Comparison of ENCODE assay signal across 8 cellular contexts in the genomic region with DNA sequence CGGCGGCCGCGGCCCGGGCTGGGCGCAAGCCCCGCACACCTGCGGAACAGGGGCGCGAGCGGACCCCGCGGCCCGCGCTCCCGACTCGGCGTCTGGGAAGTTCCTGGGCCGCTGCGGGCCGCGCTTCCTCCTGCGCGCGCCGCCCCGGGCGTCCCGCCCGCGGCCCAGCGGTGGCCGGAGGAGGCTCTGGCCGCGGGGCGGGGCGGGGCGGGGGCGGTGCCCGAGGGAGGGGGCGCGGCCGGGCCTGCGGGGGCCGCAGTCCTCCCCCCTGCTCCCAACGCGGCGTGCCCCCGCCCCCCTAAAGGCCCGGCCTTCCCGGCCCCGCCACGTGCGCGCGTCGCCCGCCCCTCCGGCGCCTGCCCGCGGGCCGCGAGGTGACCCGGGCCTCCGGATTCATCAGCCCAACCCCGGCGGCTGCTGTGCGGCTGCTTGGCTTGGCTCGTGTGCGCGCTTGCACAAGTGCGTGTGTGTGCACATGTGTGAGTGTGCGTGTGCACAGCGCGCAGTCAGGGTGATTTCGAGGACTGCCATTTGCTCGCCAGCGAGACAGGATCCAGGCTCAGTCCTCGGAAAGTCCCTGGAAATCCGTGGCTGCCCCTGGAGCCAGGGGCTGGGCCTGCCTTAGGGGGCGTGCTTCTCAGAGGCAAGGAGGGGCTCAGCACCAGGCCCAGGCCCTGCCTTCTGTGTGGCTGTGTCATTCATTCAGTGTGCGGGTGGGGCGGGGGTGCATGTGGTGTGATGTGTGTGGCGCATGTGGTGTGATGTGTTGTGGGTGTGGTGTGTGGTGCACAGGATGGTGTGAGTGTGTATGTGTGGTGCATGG. TPM values are rescaled to one million over a fixed set of nuclear protein-coding genes. Genes with fewer than 3 reads are reported as not detected.
A peak's percentile ranks its signal among the peaks of the same experiment; 100 is the strongest.
DNase-seq lines count a peak whose midpoint lies in the region; ATAC-seq, FAIRE-seq and TF ChIP-seq lines count a peak whose summit lies in the region.

A gene (minus strand): TSS at position 188 of the 823 bp plus-strand sequence. CDS start 370 bp downstream, outside the sequence.

- H3K9me3 ChIP-seq in kidney (ENCODE audit: control insufficient read depth in 1 of 2, low read length in 2 of 2) (no peaks in the 10 kb centered on the region), spleen (no peaks in the 10 kb centered on the region)

- DNase-seq in activated CD4-positive, alpha-beta memory T cell treated with anti-CD3 and anti-CD28 coated beads for 36 hours: peak; percentile 36
- no peak for DNase-seq in activated CD4-positive, alpha-beta memory T cell treated with anti-CD3 and anti-CD28 coated beads, Interleukin-2, amount 10 ng/mL, durations not matched to agents 7 days and 5 days
- DNase-seq in RPMI8226: peak; percentile 93
- DNase-seq in cerebellar cortex (ENCODE audit: low spot score): peak; percentile 57
- peak; percentile 92 for DNase-seq in kidney
- peak; percentile 87 for DNase-seq in spleen

- peaks cover 11 to 30% of the 10 kb centered on the region in 2 donors for H3K4me1 ChIP-seq in kidney (ENCODE audit: control insufficient read depth in 1 of 2, insufficient read depth in 1 of 2, low read depth in 1 of 2, low read length in 2 of 2)
- peaks cover 16 to 90% (median 53%) of the 10 kb centered on the region in 6 donors for H3K4me1 ChIP-seq in spleen

- CTCF ChIA-PET in activated CD4-positive, alpha-beta memory T cell treated with anti-CD3 and anti-CD28 coated beads for 36 hours (lab: Charles Lee): no interaction called here
- CTCF ChIA-PET in activated CD4-positive, alpha-beta memory T cell treated with anti-CD3 and anti-CD28 coated beads, Interleukin-2, amount 10 ng/mL, durations not matched to agents 7 days and 5 days (lab: Charles Lee): no interaction called here

- H3K9me3 Mint-ChIP-seq in activated CD4-positive, alpha-beta memory T cell treated with anti-CD3 and anti-CD28 coated beads for 36 hours: no peaks in the 10 kb centered on the region
- no peaks in the 10 kb centered on the region for H3K9me3 Mint-ChIP-seq in activated CD4-positive, alpha-beta memory T cell treated with anti-CD3 and anti-CD28 coated beads, Interleukin-2, amount 10 ng/mL, durations not matched to agents 7 days and 5 days

- no peak for FAIRE-seq in kidney (lab: Jason Lieb, UNC)

- H3K27me3 ChIP-seq in spleen (replicated peaks in 1 of 7): peaks cover 0 to 28% (median 8%) of the 10 kb centered on the region in 7 donors

- H3K36me3 Mint-ChIP-seq in activated CD4-positive, alpha-beta memory T cell treated with anti-CD3 and anti-CD28 coated beads for 36 hours: no peaks in the 10 kb centered on the region
- H3K36me3 Mint-ChIP-seq in activated CD4-positive, alpha-beta memory T cell treated with anti-CD3 and anti-CD28 coated beads, Interleukin-2, amount 10 ng/mL, durations not matched to agents 7 days and 5 days (ENCODE audit: low read depth): no peaks in the 10 kb centered on the region

- 4 to 42% (median 7%) methylated on average over 6 to 85 of the region's 85 CpGs for WGBS in spleen, 5 donors

- peak within 1 kb of the TSS; percentile 31 to 71 for H3K4me3 ChIP-seq in kidney (ENCODE audit: low read length in 2 of 2)
- peak within 1 kb of the TSS; percentile 54 to 84 (median 64) for H3K4me3 ChIP-seq in spleen

- H3K27ac ChIP-seq in kidney (ENCODE audit: low read depth in 2 of 2, low read length in 2 of 2) (peak within 1 kb of the TSS in 1 of 2 donors; percentile 42), spleen (peak within 1 kb of the TSS; percentile 66 to 94 (median 88))

- peak within 1 kb of the TSS; percentile 59 for H3K4me3 Mint-ChIP-seq in activated CD4-positive, alpha-beta memory T cell treated with anti-CD3 and anti-CD28 coated beads for 36 hours
- H3K4me3 Mint-ChIP-seq in activated CD4-positive, alpha-beta memory T cell treated with anti-CD3 and anti-CD28 coated beads, Interleukin-2, amount 10 ng/mL, durations not matched to agents 7 days and 5 days: no peak within 1 kb of the TSS

- peaks cover 7% of the 10 kb centered on the region for H3K4me1 Mint-ChIP-seq in activated CD4-positive, alpha-beta memory T cell treated with anti-CD3 and anti-CD28 coated beads for 36 hours (ENCODE audit: low read depth)
- H3K4me1 Mint-ChIP-seq in activated CD4-positive, alpha-beta memory T cell treated with anti-CD3 and anti-CD28 coated beads, Interleukin-2, amount 10 ng/mL, durations not matched to agents 7 days and 5 days: peaks cover 6% of the 10 kb centered on the region

- H3K9ac ChIP-seq in kidney (ENCODE audit: low read length in 2 of 2): peak within 1 kb of the TSS; percentile 9 to 67

- H3K27me3 Mint-ChIP-seq in activated CD4-positive, alpha-beta memory T cell treated with anti-CD3 and anti-CD28 coated beads for 36 hours: peaks cover 12% of the 10 kb centered on the region
- peaks cover 27% of the 10 kb centered on the region for H3K27me3 Mint-ChIP-seq in activated CD4-positive, alpha-beta memory T cell treated with anti-CD3 and anti-CD28 coated beads, Interleukin-2, amount 10 ng/mL, durations not matched to agents 7 days and 5 days

- intact Hi-C loops in activated CD4-positive, alpha-beta memory T cell treated with anti-CD3 and anti-CD28 coated beads for 36 hours (cut with micrococcal nuclease): no loop called here
- intact Hi-C loops in kidney (cut with DNase I) (no loop called here), spleen (cut with DNase I; ENCODE audit: low total_unique reads) (loop anchor here (10.0 kb wide), 1 partner anchor 51 kb away; no protein-coding TSS in a partner anchor)

- H3K36me3 ChIP-seq in kidney (ENCODE audit: control insufficient read depth in 1 of 2, insufficient read depth in 2 of 2, low read length in 2 of 2) (no peaks in the 10 kb centered on the region), spleen (no peaks in the 10 kb centered on the region)

- ATAC-seq in HG02798 (IDR thresholded peaks at IDR 0.05; ENCODE audit: poor library complexity, unreplicated experiment) (peak; percentile 63), GM18873 (IDR thresholded peaks at IDR 0.05; ENCODE audit: low FRiP score, unreplicated experiment) (no peak)

- POLR2A ChIA-PET in activated CD4-positive, alpha-beta memory T cell treated with anti-CD3 and anti-CD28 coated beads for 36 hours (lab: Charles Lee): no interaction called here
- POLR2A ChIA-PET in activated CD4-positive, alpha-beta memory T cell treated with anti-CD3 and anti-CD28 coated beads, Interleukin-2, amount 10 ng/mL, durations not matched to agents 7 days and 5 days (lab: Charles Lee): no interaction called here

- TF ChIP-seq POLR2A in spleen (IDR thresholded peaks at IDR 0.05): no peak

- TF ChIP-seq CTCF in kidney (IDR thresholded peaks at IDR 0.05; ENCODE audit: borderline replicate concordance, extremely low read depth, insufficient read depth): no peak
- TF ChIP-seq CTCF in spleen (IDR thresholded peaks at IDR 0.05 in 8 of 11, conservative IDR thresholded peaks at IDR 0.05 in 3 of 11): no peak

- H3K27ac Mint-ChIP-seq in activated CD4-positive, alpha-beta memory T cell treated with anti-CD3 and anti-CD28 coated beads for 36 hours: no peak within 1 kb of the TSS
- no peak within 1 kb of the TSS for H3K27ac Mint-ChIP-seq in activated CD4-positive, alpha-beta memory T cell treated with anti-CD3 and anti-CD28 coated beads, Interleukin-2, amount 10 ng/mL, durations not matched to agents 7 days and 5 days

RNA-seq across cellular contexts. Expression of the gene that starts here (rescaled TPM):
- total RNA-seq in activated CD4-positive, alpha-beta memory T cell treated with anti-CD3 and anti-CD28 coated beads for 36 hours: 1 to 10 TPM; 3.8 to 7.5 TPM
- total RNA-seq in activated CD4-positive, alpha-beta memory T cell treated with anti-CD3 and anti-CD28 coated beads, Interleukin-2, amount 10 ng/mL, durations not matched to agents 7 days and 5 days: 1 to 10 TPM; 5.1 to 6.3 TPM
- 25.6 TPM for total RNA-seq in kidney
- 7.6 TPM for polyA plus RNA-seq in kidney (ENCODE audit: insufficient read depth, low read depth, low replicate concordance)
- total RNA-seq in spleen: 100 to 1,000 TPM in 4 of 7 donors, 10 to 100 TPM in 3; 74.0 to 163 (median 105) TPM
- 10 to 100 TPM; 12.9 to 30.3 (median 18.0) TPM for polyA plus RNA-seq in spleen
